12 cellular contexts compared by ENCODE assay signal in genomic region chr1:110347182-110347893, GRCh38. TPM values are rescaled to one million over a fixed set of nuclear protein-coding genes. Genes with fewer than 3 reads are reported as not detected.
DNase-seq lines count a peak whose midpoint lies in the region; ATAC-seq and TF ChIP-seq lines count a peak whose summit lies in the region.
"Had no signal": no experiment of that assay in that cellular context is flagged by ENCODE, and none has a peak within 500 bp of the region (broad histone marks: within the 10 kb centered on the region; RNA-seq: fewer than 3 reads in every experiment).

No MANE protein-coding gene starts in this region.

- peak overlapping the region; percentile 36; the same call in 1 of the 2 replicates for H3K9ac ChIP-seq in OCI-LY1 (ENCODE audit: low read length)

- H3K9me2 ChIP-seq in OCI-LY1 (ENCODE audit: low read depth, low read length), result no peaks in the 10 kb centered on the region

- H3K4me1 ChIP-seq in OCI-LY1 (ENCODE audit: insufficient read depth, low read length, severe bottlenecking), result peaks cover 98% of the 10 kb centered on the region

- peaks cover 97% of the 10 kb centered on the region for H3K36me3 ChIP-seq in OCI-LY1 (ENCODE audit: insufficient read depth, low read length)

- no peaks in the 10 kb centered on the region for H3K9me3 Mint-ChIP-seq in natural killer cell treated with Interleukin-12 subunit alpha and Interleukin-12 subunit beta and Interleukin-15 and Interleukin-18, amount 100 ng/mL, for 72 hours
- H3K9me3 Mint-ChIP-seq in natural killer cell (no peaks in the 10 kb centered on the region), type B pancreatic cell (no peaks in the 10 kb centered on the region)

- peak overlapping the region; percentile 62 for H3K27ac ChIP-seq in OCI-LY1 (ENCODE audit: low read depth, low read length, poor library complexity, severe bottlenecking)

- H3K27me3 Mint-ChIP-seq in natural killer cell treated with Interleukin-12 subunit alpha and Interleukin-12 subunit beta and Interleukin-15 and Interleukin-18, amount 100 ng/mL, for 72 hours, result no peaks in the 10 kb centered on the region
- H3K27me3 Mint-ChIP-seq in natural killer cell (ENCODE audit: low read depth in 2 of 2) (no peaks in the 10 kb centered on the region), type B pancreatic cell (no peaks in the 10 kb centered on the region)

- no peak for ATAC-seq in natural killer cell treated with Interleukin-12 subunit alpha and Interleukin-12 subunit beta and Interleukin-15 and Interleukin-18, amount 100 ng/mL, for 72 hours
- no peak for ATAC-seq in natural killer cell
- ATAC-seq in left ventricle myocardium superior, result peak; percentile 55

- H3K9me3 ChIP-seq in OCI-LY1 (ENCODE audit: low read length), result no peaks in the 10 kb centered on the region

- peak overlapping the region; percentile 74 for H3K4me2 ChIP-seq in OCI-LY1 (ENCODE audit: low read length)

- H3K79me2 ChIP-seq in OCI-LY1 (ENCODE audit: insufficient read depth, low read length), result peaks cover 100% of the 10 kb centered on the region

- intact Hi-C loops in natural killer cell (cut with micrococcal nuclease), result no loop called here
- intact Hi-C loops in left ventricle myocardium superior (cut with micrococcal nuclease), result no loop called here

- peak overlapping the region; percentile 52 for H3K4me3 ChIP-seq in OCI-LY1 (ENCODE audit: low read depth, low read length, poor library complexity, severe bottlenecking)

- H3F3A ChIP-seq in OCI-LY1 (ENCODE audit: insufficient read depth, low read length), result no peaks in the 10 kb centered on the region

- DNase-seq in natural killer cell treated with Interleukin-12 subunit alpha and Interleukin-12 subunit beta and Interleukin-15 and Interleukin-18, amount 100 ng/mL, for 72 hours (ENCODE audit: low spot score), result no peak
- DNase-seq in natural killer cell (no peak), left ventricle myocardium superior (no peak), type B pancreatic cell (ENCODE audit: extremely low spot score, unreplicated experiment) (no peak), H4 (ENCODE audit: low spot score) (no peak), KG1 (lab: John Stamatoyannopoulos, UW) (no peak), GM19238 (ENCODE audit: insufficient read length, low spot score) (no peak)
- DNase-seq: activated CD4-positive, alpha-beta T cell treated with anti-CD3 and anti-CD28 coated beads for 1 hour; COR-L47; NCI-H2171; SHP77 treated with DMSO at 0.1 percent for 48 hours had no signal

- no peak for TF ChIP-seq CTCF in natural killer cell (IDR thresholded peaks at IDR 0.05)
- TF ChIP-seq CTCF in OCI-LY1 (IDR thresholded peaks at IDR 0.05; ENCODE audit: low read length), result no peak
- TF ChIP-seq CTCF in type B pancreatic cell (conservative IDR thresholded peaks at IDR 0.05), result no peak

- H3K27ac Mint-ChIP-seq in natural killer cell treated with Interleukin-12 subunit alpha and Interleukin-12 subunit beta and Interleukin-15 and Interleukin-18, amount 100 ng/mL, for 72 hours, result peak overlapping the region; percentile 19 to 25
- H3K27ac Mint-ChIP-seq in natural killer cell (peak overlapping the region in 1 of 2 donors; percentile 47), type B pancreatic cell (peak overlapping the region; percentile 15)

- no peak overlapping the region for H2AFZ ChIP-seq in OCI-LY1 (ENCODE audit: low read length)

- peaks cover 12% of the 10 kb centered on the region; the same call in 1 of the 2 replicates for H4K20me1 ChIP-seq in OCI-LY1 (ENCODE audit: insufficient read depth, low read length)

- H3K36me3 Mint-ChIP-seq in natural killer cell treated with Interleukin-12 subunit alpha and Interleukin-12 subunit beta and Interleukin-15 and Interleukin-18, amount 100 ng/mL, for 72 hours, result peaks cover 51% of the 10 kb centered on the region
- peaks cover 10% of the 10 kb centered on the region for H3K36me3 Mint-ChIP-seq in natural killer cell
- H3K36me3 Mint-ChIP-seq in type B pancreatic cell, result peaks cover 32% of the 10 kb centered on the region

- peaks cover 58 to 80% of the 10 kb centered on the region in 2 donors for H3K4me1 Mint-ChIP-seq in natural killer cell treated with Interleukin-12 subunit alpha and Interleukin-12 subunit beta and Interleukin-15 and Interleukin-18, amount 100 ng/mL, for 72 hours (ENCODE audit: low read depth in 2 of 2)
- peaks cover 83 to 86% of the 10 kb centered on the region in 2 donors for H3K4me1 Mint-ChIP-seq in natural killer cell
- H3K4me1 Mint-ChIP-seq in type B pancreatic cell (ENCODE audit: unreplicated experiment), result peaks cover 75% of the 10 kb centered on the region

- no peaks in the 10 kb centered on the region for H3K27me3 ChIP-seq in OCI-LY1 (ENCODE audit: insufficient read depth, low read length)

- peak overlapping the region; percentile 68 for H3K4me3 Mint-ChIP-seq in natural killer cell treated with Interleukin-12 subunit alpha and Interleukin-12 subunit beta and Interleukin-15 and Interleukin-18, amount 100 ng/mL, for 72 hours
- H3K4me3 Mint-ChIP-seq in natural killer cell, result no peak overlapping the region
- peak overlapping the region; percentile 71 for H3K4me3 Mint-ChIP-seq in type B pancreatic cell

RNA-seq across cellular contexts. Expression of gene RBM15, which starts 8.2 kb away (rescaled TPM):
- total RNA-seq in natural killer cell treated with Interleukin-12 subunit alpha and Interleukin-12 subunit beta and Interleukin-15 and Interleukin-18, amount 100 ng/mL, for 72 hours, result 10 to 100 TPM; 60.2 to 97.9 TPM
- total RNA-seq in natural killer cell (100 to 1,000 TPM in 1 of 3 donors, 10 to 100 TPM in 2; 81.8 to 109 (median 87.0) TPM), left ventricle myocardium superior (14.1 TPM), type B pancreatic cell (ENCODE audit: low replicate concordance) (23.2 and 41.4 TPM in 2 replicates)
- total RNA-seq in H4 (2014; rRNA removed; shearing (Covaris generic)), result 17.9 and 18.2 TPM in 2 replicates

RNA-seq across cellular contexts. Expression of gene SLC16A4, which starts 43.5 kb away (rescaled TPM):
- under 1 TPM in 1 of 2 donors, not detected in 1; 0.48 TPM for total RNA-seq in natural killer cell treated with Interleukin-12 subunit alpha and Interleukin-12 subunit beta and Interleukin-15 and Interleukin-18, amount 100 ng/mL, for 72 hours
- total RNA-seq in natural killer cell (under 1 TPM; 0.30 to 0.40 (median 0.34) TPM), left ventricle myocardium superior (2.1 TPM), type B pancreatic cell (ENCODE audit: low replicate concordance) (2.0 and 5.4 TPM in 2 replicates)
- 85.2 and 91.7 TPM in 2 replicates for total RNA-seq in H4 (2014; rRNA removed; shearing (Covaris generic))

Comparison
In these comparisons a context has a peak if more than half of its experiments do, and no peak if none do; other contexts are left out.
1. RNA of gene SLC16A4, which starts 43.5 kb away (total RNA-seq): 85.2 to 91.7 TPM in H4; 2.1 TPM in left ventricle myocardium superior (single experiment), 2.0 to 5.4 TPM in type B pancreatic cell, 0.48 TPM in natural killer cell treated with Interleukin-12 subunit alpha and Interleukin-12 subunit beta and Interleukin-15 and Interleukin-18, amount 100 ng/mL, for 72 hours and 0.30 to 0.40 TPM in natural killer cell; every median in the first group is over 10 times any median in the second.